Comparison of ENCODE assay signal across 1 cellular context in genomic region chr1:167219646-167220536, GRCh38.
A peak's percentile ranks its signal among the peaks of the same experiment; 100 is the strongest.
TF ChIP-seq lines count a peak whose summit lies in the region.

No MANE protein-coding gene starts in this region.

TF ChIP-seq in HepG2, 621 proteins besides CTCF, POLR2A, EP300 and RAD21 (continued from another document and continues in another):
- TF ChIP-seq ZNF784 (CRISPR knock-in tag; IDR thresholded peaks at IDR 0.05; ENCODE audit: borderline replicate concordance): no peak
- TF ChIP-seq, protein P1, sequence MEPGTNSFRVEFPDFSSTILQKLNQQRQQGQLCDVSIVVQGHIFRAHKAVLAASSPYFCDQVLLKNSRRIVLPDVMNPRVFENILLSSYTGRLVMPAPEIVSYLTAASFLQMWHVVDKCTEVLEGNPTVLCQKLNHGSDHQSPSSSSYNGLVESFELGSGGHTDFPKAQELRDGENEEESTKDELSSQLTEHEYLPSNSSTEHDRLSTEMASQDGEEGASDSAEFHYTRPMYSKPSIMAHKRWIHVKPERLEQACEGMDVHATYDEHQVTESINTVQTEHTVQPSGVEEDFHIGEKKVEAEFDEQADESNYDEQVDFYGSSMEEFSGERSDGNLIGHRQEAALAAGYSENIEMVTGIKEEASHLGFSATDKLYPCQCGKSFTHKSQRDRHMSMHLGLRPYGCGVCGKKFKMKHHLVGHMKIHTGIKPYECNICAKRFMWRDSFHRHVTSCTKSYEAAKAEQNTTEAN (CRISPR knock-in tag; conservative IDR thresholded peaks at IDR 0.05): peak; percentile 55; the same call in 1 of the 2 replicates
- TF ChIP-seq NPAS2 (CRISPR knock-in tag; IDR thresholded peaks at IDR 0.05; ENCODE audit: borderline replicate concordance): no peak
- no peak for TF ChIP-seq ZBED4 (CRISPR knock-in tag; IDR thresholded peaks at IDR 0.05; ENCODE audit: borderline replicate concordance)
- TF ChIP-seq POLR2G (IDR thresholded peaks at IDR 0.05; ENCODE audit: low read depth, low read length): peak; percentile 80; the same call in 1 of the 2 replicates
- TF ChIP-seq, protein P2, sequence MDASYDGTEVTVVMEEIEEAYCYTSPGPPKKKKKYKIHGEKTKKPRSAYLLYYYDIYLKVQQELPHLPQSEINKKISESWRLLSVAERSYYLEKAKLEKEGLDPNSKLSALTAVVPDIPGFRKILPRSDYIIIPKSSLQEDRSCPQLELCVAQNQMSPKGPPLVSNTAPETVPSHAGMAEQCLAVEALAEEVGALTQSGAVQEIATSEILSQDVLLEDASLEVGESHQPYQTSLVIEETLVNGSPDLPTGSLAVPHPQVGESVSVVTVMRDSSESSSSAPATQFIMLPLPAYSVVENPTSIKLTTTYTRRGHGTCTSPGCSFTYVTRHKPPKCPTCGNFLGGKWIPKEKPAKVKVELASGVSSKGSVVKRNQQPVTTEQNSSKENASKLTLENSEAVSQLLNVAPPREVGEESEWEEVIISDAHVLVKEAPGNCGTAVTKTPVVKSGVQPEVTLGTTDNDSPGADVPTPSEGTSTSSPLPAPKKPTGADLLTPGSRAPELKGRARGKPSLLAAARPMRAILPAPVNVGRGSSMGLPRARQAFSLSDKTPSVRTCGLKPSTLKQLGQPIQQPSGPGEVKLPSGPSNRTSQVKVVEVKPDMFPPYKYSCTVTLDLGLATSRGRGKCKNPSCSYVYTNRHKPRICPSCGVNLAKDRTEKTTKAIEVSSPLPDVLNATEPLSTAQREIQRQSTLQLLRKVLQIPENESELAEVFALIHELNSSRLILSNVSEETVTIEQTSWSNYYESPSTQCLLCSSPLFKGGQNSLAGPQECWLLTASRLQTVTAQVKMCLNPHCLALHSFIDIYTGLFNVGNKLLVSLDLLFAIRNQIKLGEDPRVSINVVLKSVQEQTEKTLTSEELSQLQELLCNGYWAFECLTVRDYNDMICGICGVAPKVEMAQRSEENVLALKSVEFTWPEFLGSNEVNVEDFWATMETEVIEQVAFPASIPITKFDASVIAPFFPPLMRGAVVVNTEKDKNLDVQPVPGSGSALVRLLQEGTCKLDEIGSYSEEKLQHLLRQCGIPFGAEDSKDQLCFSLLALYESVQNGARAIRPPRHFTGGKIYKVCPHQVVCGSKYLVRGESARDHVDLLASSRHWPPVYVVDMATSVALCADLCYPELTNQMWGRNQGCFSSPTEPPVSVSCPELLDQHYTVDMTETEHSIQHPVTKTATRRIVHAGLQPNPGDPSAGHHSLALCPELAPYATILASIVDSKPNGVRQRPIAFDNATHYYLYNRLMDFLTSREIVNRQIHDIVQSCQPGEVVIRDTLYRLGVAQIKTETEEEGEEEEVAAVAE (CRISPR knock-in tag; IDR thresholded peaks at IDR 0.05; ENCODE audit: borderline replicate concordance): 0 out of 2 replicates have a peak, but pooled peaks have one; percentile 25
- TF ChIP-seq MYC (CRISPR knock-in tag; IDR thresholded peaks at IDR 0.05; ENCODE audit: borderline replicate concordance): peak; percentile 84
- TF ChIP-seq TEAD2 (CRISPR knock-in tag; IDR thresholded peaks at IDR 0.05): no peak
- peak; percentile 53; the same call in 1 of the 2 replicates for TF ChIP-seq ZSCAN20 (CRISPR knock-in tag; IDR thresholded peaks at IDR 0.05; ENCODE audit: borderline replicate concordance)
- TF ChIP-seq DNMT3B (CRISPR knock-in tag; conservative IDR thresholded peaks at IDR 0.05): peak; percentile 48; the same call in 1 of the 2 replicates
- TF ChIP-seq, protein P3, sequence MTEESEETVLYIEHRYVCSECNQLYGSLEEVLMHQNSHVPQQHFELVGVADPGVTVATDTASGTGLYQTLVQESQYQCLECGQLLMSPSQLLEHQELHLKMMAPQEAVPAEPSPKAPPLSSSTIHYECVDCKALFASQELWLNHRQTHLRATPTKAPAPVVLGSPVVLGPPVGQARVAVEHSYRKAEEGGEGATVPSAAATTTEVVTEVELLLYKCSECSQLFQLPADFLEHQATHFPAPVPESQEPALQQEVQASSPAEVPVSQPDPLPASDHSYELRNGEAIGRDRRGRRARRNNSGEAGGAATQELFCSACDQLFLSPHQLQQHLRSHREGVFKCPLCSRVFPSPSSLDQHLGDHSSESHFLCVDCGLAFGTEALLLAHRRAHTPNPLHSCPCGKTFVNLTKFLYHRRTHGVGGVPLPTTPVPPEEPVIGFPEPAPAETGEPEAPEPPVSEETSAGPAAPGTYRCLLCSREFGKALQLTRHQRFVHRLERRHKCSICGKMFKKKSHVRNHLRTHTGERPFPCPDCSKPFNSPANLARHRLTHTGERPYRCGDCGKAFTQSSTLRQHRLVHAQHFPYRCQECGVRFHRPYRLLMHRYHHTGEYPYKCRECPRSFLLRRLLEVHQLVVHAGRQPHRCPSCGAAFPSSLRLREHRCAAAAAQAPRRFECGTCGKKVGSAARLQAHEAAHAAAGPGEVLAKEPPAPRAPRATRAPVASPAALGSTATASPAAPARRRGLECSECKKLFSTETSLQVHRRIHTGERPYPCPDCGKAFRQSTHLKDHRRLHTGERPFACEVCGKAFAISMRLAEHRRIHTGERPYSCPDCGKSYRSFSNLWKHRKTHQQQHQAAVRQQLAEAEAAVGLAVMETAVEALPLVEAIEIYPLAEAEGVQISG (CRISPR knock-in tag; IDR thresholded peaks at IDR 0.05): 0 out of 2 replicates have a peak, but pooled peaks have one; percentile 55
- no peak for TF ChIP-seq ZNF382 (CRISPR knock-in tag; IDR thresholded peaks at IDR 0.05; ENCODE audit: borderline replicate concordance)
- TF ChIP-seq, protein P4, sequence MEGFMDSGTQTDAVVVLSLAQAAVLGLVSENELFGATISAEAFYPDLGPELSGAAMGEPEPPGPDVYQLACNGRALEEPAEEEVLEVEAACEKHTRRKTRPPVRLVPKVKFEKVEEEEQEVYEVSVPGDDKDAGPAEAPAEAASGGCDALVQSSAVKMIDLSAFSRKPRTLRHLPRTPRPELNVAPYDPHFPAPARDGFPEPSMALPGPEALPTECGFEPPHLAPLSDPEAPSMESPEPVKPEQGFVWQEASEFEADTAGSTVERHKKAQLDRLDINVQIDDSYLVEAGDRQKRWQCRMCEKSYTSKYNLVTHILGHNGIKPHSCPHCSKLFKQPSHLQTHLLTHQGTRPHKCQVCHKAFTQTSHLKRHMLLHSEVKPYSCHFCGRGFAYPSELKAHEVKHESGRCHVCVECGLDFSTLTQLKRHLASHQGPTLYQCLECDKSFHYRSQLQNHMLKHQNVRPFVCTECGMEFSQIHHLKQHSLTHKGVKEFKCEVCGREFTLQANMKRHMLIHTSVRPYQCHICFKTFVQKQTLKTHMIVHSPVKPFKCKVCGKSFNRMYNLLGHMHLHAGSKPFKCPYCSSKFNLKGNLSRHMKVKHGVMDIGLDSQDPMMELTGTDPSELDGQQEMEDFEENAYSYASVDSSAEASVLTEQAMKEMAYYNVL (CRISPR knock-in tag; IDR thresholded peaks at IDR 0.05; ENCODE audit: borderline replicate concordance): peak; percentile 44
- TF ChIP-seq FOXK2 (IDR thresholded peaks at IDR 0.05): no peak
- TF ChIP-seq SP1 (IDR thresholded peaks at IDR 0.05): no peak
- no peak for TF ChIP-seq SP1 (CRISPR knock-in tag; IDR thresholded peaks at IDR 0.05)
- peak; percentile 19; the same call in 1 of the 2 replicates for TF ChIP-seq ELF1 (CRISPR knock-in tag; IDR thresholded peaks at IDR 0.05)
- no peak for TF ChIP-seq GLI4 (CRISPR knock-in tag; IDR thresholded peaks at IDR 0.05; ENCODE audit: borderline replicate concordance)
- TF ChIP-seq MAFG (CRISPR knock-in tag; IDR thresholded peaks at IDR 0.05): no peak
- no peak for TF ChIP-seq ZNF335 (CRISPR knock-in tag; IDR thresholded peaks at IDR 0.05)
- no peak for TF ChIP-seq MED13 (CRISPR knock-in tag; IDR thresholded peaks at IDR 0.05)
- no peak for TF ChIP-seq GTF2F1 (IDR thresholded peaks at IDR 0.05; ENCODE audit: low read length)
- no peak for TF ChIP-seq TBP (CRISPR knock-in tag; IDR thresholded peaks at IDR 0.05)
- peak; percentile 95 for TF ChIP-seq ARID4A (CRISPR knock-in tag; IDR thresholded peaks at IDR 0.05; ENCODE audit: borderline replicate concordance)
- 0 out of 2 replicates have a peak, but pooled peaks have one; percentile 25 for TF ChIP-seq REPIN1 (CRISPR knock-in tag; IDR thresholded peaks at IDR 0.05; ENCODE audit: borderline replicate concordance, low read depth)
- no peak for TF ChIP-seq PBX2 (CRISPR knock-in tag; IDR thresholded peaks at IDR 0.05)
- no peak for TF ChIP-seq ZNF530 (CRISPR knock-in tag; IDR thresholded peaks at IDR 0.05; ENCODE audit: low read depth)
- no peak for TF ChIP-seq ZBTB42 (CRISPR knock-in tag; IDR thresholded peaks at IDR 0.05)
- 0 out of 2 replicates have a peak, but pooled peaks have one; percentile 41 for TF ChIP-seq ZNF766 (CRISPR knock-in tag; IDR thresholded peaks at IDR 0.05; ENCODE audit: borderline replicate concordance)
- no peak for TF ChIP-seq JUN (CRISPR knock-in tag; IDR thresholded peaks at IDR 0.05)
- TF ChIP-seq, protein P5, sequence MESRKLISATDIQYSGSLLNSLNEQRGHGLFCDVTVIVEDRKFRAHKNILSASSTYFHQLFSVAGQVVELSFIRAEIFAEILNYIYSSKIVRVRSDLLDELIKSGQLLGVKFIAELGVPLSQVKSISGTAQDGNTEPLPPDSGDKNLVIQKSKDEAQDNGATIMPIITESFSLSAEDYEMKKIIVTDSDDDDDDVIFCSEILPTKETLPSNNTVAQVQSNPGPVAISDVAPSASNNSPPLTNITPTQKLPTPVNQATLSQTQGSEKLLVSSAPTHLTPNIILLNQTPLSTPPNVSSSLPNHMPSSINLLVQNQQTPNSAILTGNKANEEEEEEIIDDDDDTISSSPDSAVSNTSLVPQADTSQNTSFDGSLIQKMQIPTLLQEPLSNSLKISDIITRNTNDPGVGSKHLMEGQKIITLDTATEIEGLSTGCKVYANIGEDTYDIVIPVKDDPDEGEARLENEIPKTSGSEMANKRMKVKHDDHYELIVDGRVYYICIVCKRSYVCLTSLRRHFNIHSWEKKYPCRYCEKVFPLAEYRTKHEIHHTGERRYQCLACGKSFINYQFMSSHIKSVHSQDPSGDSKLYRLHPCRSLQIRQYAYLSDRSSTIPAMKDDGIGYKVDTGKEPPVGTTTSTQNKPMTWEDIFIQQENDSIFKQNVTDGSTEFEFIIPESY (CRISPR knock-in tag; IDR thresholded peaks at IDR 0.05): no peak; the same call in 1 of the 2 replicates
- no peak; the same call in 1 of the 2 replicates for TF ChIP-seq ZNF614 (CRISPR knock-in tag; IDR thresholded peaks at IDR 0.05; ENCODE audit: borderline replicate concordance)
- no peak for TF ChIP-seq ZNF432 (CRISPR knock-in tag; IDR thresholded peaks at IDR 0.05; ENCODE audit: borderline replicate concordance)
- peak; percentile 44; the same call in 1 of the 2 replicates for TF ChIP-seq ZNF124 (CRISPR knock-in tag; IDR thresholded peaks at IDR 0.05)
